In the genomic region with DNA sequence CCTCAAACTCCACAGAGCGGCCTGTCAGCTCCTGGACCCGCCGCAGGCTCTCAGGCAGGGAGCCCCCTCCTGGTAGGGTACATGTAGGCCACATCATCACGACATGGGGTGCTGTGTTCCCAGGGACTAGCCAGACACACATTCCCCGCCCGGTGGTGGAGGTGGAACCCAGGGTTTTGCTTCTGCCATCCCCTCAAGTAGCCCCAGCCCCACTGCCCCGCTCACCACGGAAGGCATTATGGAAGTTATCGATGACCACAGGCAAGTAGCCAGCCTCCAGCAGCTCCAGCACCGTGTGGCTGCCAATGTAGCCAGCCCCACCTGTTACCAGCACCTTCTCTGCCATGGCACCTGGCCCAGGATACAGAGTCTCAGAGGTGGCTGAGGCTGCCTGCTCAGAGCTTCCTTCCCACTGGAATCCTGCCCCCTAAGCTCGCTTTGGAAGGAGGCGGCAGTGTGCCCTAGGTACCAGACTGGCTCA, we compare ENCODE assay signal across 9 cellular contexts. TPM values are rescaled to one million over a fixed set of nuclear protein-coding genes. Genes with fewer than 3 reads are reported as not detected.
A peak's percentile ranks its signal among the peaks of the same experiment; 100 is the strongest.
DNase-seq lines count a peak whose midpoint lies in the region; ATAC-seq and TF ChIP-seq lines count a peak whose summit lies in the region.
"Had no signal": no experiment of that assay in that cellular context is flagged by ENCODE, and none has a peak within 500 bp of the region (broad histone marks: within the 10 kb centered on the region; RNA-seq: fewer than 3 reads in every experiment).

No MANE protein-coding gene starts in this region.

- no peak for TF ChIP-seq POLR2A in spleen (IDR thresholded peaks at IDR 0.05)

- in situ Hi-C loops in KBM-7 (cut with MboI; ENCODE audit: low pct_unique_long_range_greater_than_20kb, low sequenced_read_pairs): no loop called here

- 81% methylated on average over 5 of the region's 12 CpGs for WGBS in SK-N-SH (ENCODE audit: low lambda C conversion rate)
- WGBS in spleen, 5 donors: 82 to 95% (median 88%) methylated on average over 6 to 12 of the region's 12 CpGs

- CTCF ChIA-PET in SK-N-SH (lab: Yijun Ruan, JAX): interaction anchor here (1.1 to 5.7 kb wide), 6 partner anchors 11 to 161 kb away, joined by 3 to 47 read pairs (median 4); partner anchors contain the start of gene RPL11
- CTCF ChIA-PET in activated CD8-positive, alpha-beta T cell treated with anti-CD3 and anti-CD28 coated beads for 36 hours (lab: Charles Lee): interaction anchor here (1.1 to 5.5 kb wide), 5 partner anchors 8 to 118 kb away, joined by 4 to 47 read pairs (median 13); no protein-coding TSS in a partner anchor

- peaks cover 13% of the 10 kb centered on the region for H3K4me1 Mint-ChIP-seq in activated CD8-positive, alpha-beta T cell treated with anti-CD3 and anti-CD28 coated beads for 36 hours (ENCODE audit: low read depth)

- H3K27me3 ChIP-seq in SK-N-SH (ENCODE audit: insufficient read depth) (no peaks in the 10 kb centered on the region), iPS-20b (ENCODE audit: insufficient read depth, low read length) (peaks cover 16% of the 10 kb centered on the region), spleen (replicated peaks in 1 of 7) (no peaks in the 10 kb centered on the region)

- no peaks in the 10 kb centered on the region for H3K9me2 ChIP-seq in SK-N-SH

- peaks cover 15% of the 10 kb centered on the region for H3F3A ChIP-seq in SK-N-SH (replicated peaks; ENCODE audit: insufficient read depth)

- no peak for TF ChIP-seq EP300 in SK-N-SH (IDR thresholded peaks at IDR 0.05; ENCODE audit: borderline replicate concordance in 1 of 2, low read depth in 1 of 2, low read length in 1 of 2)

- peak overlapping the region in 1 of 2 experiments; percentile 73; a peak in 2 of 4 replicates for H3K27ac ChIP-seq in SK-N-SH (ENCODE audit: low read depth in 2 of 2, low read length in 1 of 2)
- H3K27ac ChIP-seq in iPS-20b (ENCODE audit: low read length): no peak overlapping the region
- peak overlapping the region in 7 of 8 donors; percentile 90 to 97 (median 95) for H3K27ac ChIP-seq in spleen

- no peak for ATAC-seq in SK-N-SH treated with all-trans-retinoic acid at 6 μM for 48 hours
- ATAC-seq in activated CD8-positive, alpha-beta T cell treated with anti-CD3 and anti-CD28 coated beads for 36 hours: no peak
- ATAC-seq in GM21528 (IDR thresholded peaks at IDR 0.05; ENCODE audit: low FRiP score, unreplicated experiment): no peak
- ATAC-seq in HG02970 (IDR thresholded peaks at IDR 0.05; ENCODE audit: low FRiP score, unreplicated experiment): no peak

- no peaks in the 10 kb centered on the region for H3K9me3 Mint-ChIP-seq in activated CD8-positive, alpha-beta T cell treated with anti-CD3 and anti-CD28 coated beads for 36 hours

- POLR2A ChIA-PET in SK-N-SH (lab: Yijun Ruan, JAX): interaction anchor here (3.6 kb wide), 1 partner anchor 21 kb away, joined by 24 read pairs; the partner anchor contains the start of gene PITHD1
- POLR2A ChIA-PET in activated CD8-positive, alpha-beta T cell treated with anti-CD3 and anti-CD28 coated beads for 36 hours (lab: Charles Lee): interaction anchor here (1.1 to 16.5 kb wide), 3 partner anchors 9 to 20 kb away, joined by 3 to 168 read pairs (median 3); partner anchors contain the start of gene PITHD1

- H3K27me3 Mint-ChIP-seq in activated CD8-positive, alpha-beta T cell treated with anti-CD3 and anti-CD28 coated beads for 36 hours: no peaks in the 10 kb centered on the region

- peaks cover 29% of the 10 kb centered on the region for H3K36me3 Mint-ChIP-seq in activated CD8-positive, alpha-beta T cell treated with anti-CD3 and anti-CD28 coated beads for 36 hours (ENCODE audit: low read depth)

- intact Hi-C loops in activated CD8-positive, alpha-beta T cell treated with anti-CD3 and anti-CD28 coated beads for 36 hours (cut with micrococcal nuclease): no loop called here
- intact Hi-C loops in spleen (cut with DNase I; ENCODE audit: low total_unique reads): no loop called here

- no peak overlapping the region; a peak in 1 of 4 replicates for H3K4me3 ChIP-seq in SK-N-SH (ENCODE audit: low read depth in 2 of 2, low read length in 1 of 2)
- peak overlapping the region; percentile 73 for H3K4me3 ChIP-seq in iPS-20b (ENCODE audit: low read length)
- peak overlapping the region in 3 of 8 donors; percentile 81 to 98 (median 87) for H3K4me3 ChIP-seq in spleen

- H3K9ac ChIP-seq in SK-N-SH (no peak overlapping the region), iPS-20b (ENCODE audit: low read depth, low read length) (no peak overlapping the region)

- H2AFZ ChIP-seq in SK-N-SH (ENCODE audit: low read depth): no peak overlapping the region

- peak; percentile 45 for DNase-seq in SK-N-SH
- DNase-seq in activated CD8-positive, alpha-beta T cell treated with anti-CD3 and anti-CD28 coated beads for 36 hours: peak; percentile 27
- peak; percentile 78 for DNase-seq in spleen
- no peak for DNase-seq in KBM-7
- DNase-seq: NCI-H1048 had no signal

- H3K79me2 ChIP-seq in SK-N-SH (ENCODE audit: insufficient read depth): no peaks in the 10 kb centered on the region; the same call in 1 of the 2 replicates

- H3K4me1 ChIP-seq in SK-N-SH (ENCODE audit: control insufficient read depth in 1 of 2, insufficient read depth in 2 of 2, low read depth in 1 of 2, low read length in 1 of 2): peaks cover 5 to 30% of the 10 kb centered on the region in 2 experiments; a peak in 1 of 4 replicates
- peaks cover 7% of the 10 kb centered on the region; the same call in 1 of the 2 replicates for H3K4me1 ChIP-seq in iPS-20b (ENCODE audit: insufficient read depth, low read length)
- H3K4me1 ChIP-seq in spleen: peaks cover 5 to 78% (median 45%) of the 10 kb centered on the region in 6 donors

- peak overlapping the region; percentile 92 for H3K4me3 Mint-ChIP-seq in activated CD8-positive, alpha-beta T cell treated with anti-CD3 and anti-CD28 coated beads for 36 hours

- peak; percentile 33; the same call in 1 of the 2 replicates for TF ChIP-seq CTCF in SK-N-SH (IDR thresholded peaks at IDR 0.05)
- peak; percentile 15 for TF ChIP-seq CTCF in activated CD8-positive, alpha-beta T cell treated with anti-CD3 and anti-CD28 coated beads for 36 hours (IDR thresholded peaks at IDR 0.05)
- no peak for TF ChIP-seq CTCF in spleen (IDR thresholded peaks at IDR 0.05 in 8 of 11, conservative IDR thresholded peaks at IDR 0.05 in 3 of 11)

- H3K9me3 ChIP-seq in SK-N-SH: no peaks in the 10 kb centered on the region
- H3K9me3 ChIP-seq in iPS-20b (ENCODE audit: insufficient read depth, low read depth, low read length): no peaks in the 10 kb centered on the region
- no peaks in the 10 kb centered on the region for H3K9me3 ChIP-seq in spleen

- H3K27ac Mint-ChIP-seq in activated CD8-positive, alpha-beta T cell treated with anti-CD3 and anti-CD28 coated beads for 36 hours: peak overlapping the region; percentile 38

- no peaks in the 10 kb centered on the region for H4K20me1 ChIP-seq in SK-N-SH (ENCODE audit: insufficient read depth)

- H3K36me3 ChIP-seq in SK-N-SH (replicated peaks in 1 of 2; ENCODE audit: control insufficient read depth in 1 of 2, insufficient read depth in 2 of 2, low read length in 1 of 2) (peaks cover 5 to 36% of the 10 kb centered on the region in 2 experiments), iPS-20b (ENCODE audit: insufficient read depth, low read depth, low read length) (peaks cover 39% of the 10 kb centered on the region), spleen (peaks cover 0 to 66% (median 42%) of the 10 kb centered on the region in 6 donors)

- peak overlapping the region; percentile 100; the same call in 1 of the 2 replicates for H3K4me2 ChIP-seq in SK-N-SH

- no peak for TF ChIP-seq RAD21 in SK-N-SH (IDR thresholded peaks at IDR 0.05; ENCODE audit: low read length)

TF ChIP-seq in SK-N-SH treated with all-trans-retinoic acid at 6 μM for 48 hours, 23 proteins besides CTCF, POLR2A, EP300 and RAD21 (continues in another document):
- TF ChIP-seq PPARA (CRISPR knock-in tag; IDR thresholded peaks at IDR 0.05; ENCODE audit: borderline replicate concordance) (no peak), BACH2 (CRISPR knock-in tag; IDR thresholded peaks at IDR 0.05; ENCODE audit: borderline replicate concordance) (no peak), TOX (CRISPR knock-in tag; IDR thresholded peaks at IDR 0.05; ENCODE audit: borderline replicate concordance) (no peak), CSDC2 (CRISPR knock-in tag; IDR thresholded peaks at IDR 0.05) (no peak), ZFP3 (CRISPR knock-in tag; IDR thresholded peaks at IDR 0.05) (no peak), GLIS3 (CRISPR knock-in tag; IDR thresholded peaks at IDR 0.05) (no peak)

RNA-seq across cellular contexts. Expression of gene GALE, which starts 1.9 kb away (rescaled TPM):
- polyA plus RNA-seq in SK-N-SH (2012; rRNA removed) (71.7 and 76.0 TPM in 2 replicates), spleen (10 to 100 TPM; 19.7 to 42.2 (median 23.8) TPM)
- 35.8 and 54.2 TPM in 2 replicates for polyA plus RNA-seq in SK-N-SH (2012; cell fraction: cytosol; rRNA removed)
- polyA plus RNA-seq in SK-N-SH (2012; cell fraction: nucleus; rRNA removed): 98.6 and 102 TPM in 2 replicates
- total RNA-seq in activated CD8-positive, alpha-beta T cell treated with anti-CD3 and anti-CD28 coated beads for 36 hours: 10 to 100 TPM; 40.7 to 43.6 TPM
- total RNA-seq in spleen: 10 to 100 TPM; 19.0 to 47.1 (median 35.1) TPM

RNA-seq across cellular contexts. Expression of gene LYPLA2, which starts 7.8 kb away (rescaled TPM):
- polyA plus RNA-seq in SK-N-SH (2012; rRNA removed) (109 and 135 TPM in 2 replicates), spleen (10 to 100 TPM; 54.5 to 87.5 (median 57.5) TPM)
- polyA plus RNA-seq in SK-N-SH (2012; cell fraction: cytosol; rRNA removed): 44.7 and 69.7 TPM in 2 replicates
- 159 and 199 TPM in 2 replicates for polyA plus RNA-seq in SK-N-SH (2012; cell fraction: nucleus; rRNA removed)
- total RNA-seq in activated CD8-positive, alpha-beta T cell treated with anti-CD3 and anti-CD28 coated beads for 36 hours: 10 to 100 TPM; 57.0 to 59.2 TPM
- total RNA-seq in spleen: 10 to 100 TPM; 46.9 to 58.8 (median 55.4) TPM

RNA-seq across cellular contexts. Expression of gene PITHD1, which starts 20.5 kb away (rescaled TPM):
- 36.3 and 41.8 TPM in 2 replicates for polyA plus RNA-seq in SK-N-SH (2012; rRNA removed)
- polyA plus RNA-seq in SK-N-SH (2012; cell fraction: cytosol; rRNA removed): 46.8 and 56.6 TPM in 2 replicates
- 30.0 and 34.5 TPM in 2 replicates for polyA plus RNA-seq in SK-N-SH (2012; cell fraction: nucleus; rRNA removed)
- total RNA-seq in activated CD8-positive, alpha-beta T cell treated with anti-CD3 and anti-CD28 coated beads for 36 hours: 10 to 100 TPM; 65.8 to 65.9 TPM
- 10 to 100 TPM; 43.9 to 68.5 (median 52.4) TPM for total RNA-seq in spleen
- polyA plus RNA-seq in spleen: 10 to 100 TPM; 48.3 to 65.3 (median 51.6) TPM

RNA-seq across cellular contexts. Expression of gene HMGCL, which starts 26.5 kb away (rescaled TPM):
- polyA plus RNA-seq in SK-N-SH (2012; rRNA removed): 28.2 and 36.5 TPM in 2 replicates
- 23.6 and 33.6 TPM in 2 replicates for polyA plus RNA-seq in SK-N-SH (2012; cell fraction: cytosol; rRNA removed)
- 30.5 and 34.3 TPM in 2 replicates for polyA plus RNA-seq in SK-N-SH (2012; cell fraction: nucleus; rRNA removed)
- total RNA-seq in activated CD8-positive, alpha-beta T cell treated with anti-CD3 and anti-CD28 coated beads for 36 hours: 10 to 100 TPM; 44.9 to 46.0 TPM
- total RNA-seq in spleen: 10 to 100 TPM; 26.5 to 42.3 (median 35.5) TPM
- polyA plus RNA-seq in spleen: 10 to 100 TPM; 28.4 to 40.5 (median 32.6) TPM

RNA-seq across cellular contexts. Expression of gene ELOA, which starts 55.4 kb away (rescaled TPM):
- polyA plus RNA-seq in SK-N-SH (2012; rRNA removed) (14.5 and 17.7 TPM in 2 replicates), spleen (10 to 100 TPM in 2 of 3 donors, 1 to 10 TPM in 1; 7.9 to 12.2 (median 10.0) TPM)
- polyA plus RNA-seq in SK-N-SH (2012; cell fraction: cytosol; rRNA removed): 18.0 and 18.4 TPM in 2 replicates
- polyA plus RNA-seq in SK-N-SH (2012; cell fraction: nucleus; rRNA removed): 20.3 and 24.9 TPM in 2 replicates
- total RNA-seq in activated CD8-positive, alpha-beta T cell treated with anti-CD3 and anti-CD28 coated beads for 36 hours: 10 to 100 TPM; 29.7 to 29.9 TPM
- total RNA-seq in spleen: 10 to 100 TPM; 30.3 to 38.0 (median 34.0) TPM

Comparison
In these comparisons a context has a peak if more than half of its experiments do, and no peak if none do; other contexts are left out.
1. CTCF ChIP-seq: peak in SK-N-SH (single experiment) and activated CD8-positive, alpha-beta T cell treated with anti-CD3 and anti-CD28 coated beads for 36 hours (single experiment); none in spleen (0 of 11).